ENCODE assay signal across 8 cellular contexts in genomic region chr3:58161435-58162398, GRCh38. TPM values are rescaled to one million over a fixed set of nuclear protein-coding genes. Genes with fewer than 3 reads are reported as not detected.
A peak's percentile ranks its signal among the peaks of the same experiment; 100 is the strongest.
DNase-seq lines count a peak whose midpoint lies in the region; ATAC-seq, FAIRE-seq and TF ChIP-seq lines count a peak whose summit lies in the region.

No MANE protein-coding gene starts in this region.

- CTCF ChIA-PET in activated CD4-positive, alpha-beta T cell treated with anti-CD3 and anti-CD28 coated beads for 36 hours (lab: Charles Lee), result interaction anchor here (0.8 to 1.4 kb wide), 4 partner anchors 11 to 153 kb away, joined by 3 to 4 read pairs (median 4); partner anchors contain the start of gene FLNB

- H3K27ac Mint-ChIP-seq in activated CD4-positive, alpha-beta T cell treated with anti-CD3 and anti-CD28 coated beads for 36 hours, result no peak overlapping the region

- no peak overlapping the region for H3K4me3 ChIP-seq in DND-41 (ENCODE audit: low read depth in 1 of 2, low read length in 2 of 2)
- H3K4me3 ChIP-seq in esophagus muscularis mucosa, result no peak overlapping the region
- H3K4me3 ChIP-seq in pancreas, result no peak overlapping the region

- H3K4me3 Mint-ChIP-seq in activated CD4-positive, alpha-beta T cell treated with anti-CD3 and anti-CD28 coated beads for 36 hours, result no peak overlapping the region

- H3K27me3 Mint-ChIP-seq in activated CD4-positive, alpha-beta T cell treated with anti-CD3 and anti-CD28 coated beads for 36 hours, result no peaks in the 10 kb centered on the region

- FAIRE-seq in RCC 7860 (lab: Jason Lieb, UNC) (peak; percentile 93), pancreas (lab: Jason Lieb, UNC) (no peak)

- peaks cover 9% of the 10 kb centered on the region for H3K36me3 Mint-ChIP-seq in activated CD4-positive, alpha-beta T cell treated with anti-CD3 and anti-CD28 coated beads for 36 hours (ENCODE audit: low read depth)

- no peak overlapping the region for H2AFZ ChIP-seq in DND-41 (ENCODE audit: low read depth, low read length)

- TF ChIP-seq EP300 in esophagus muscularis mucosa (IDR thresholded peaks at IDR 0.05), result no peak

- 71% methylated on average over 11 of the region's 11 CpGs for WGBS in esophagus muscularis mucosa
- WGBS in pancreas, 2 donors, result 84 to 87% methylated on average over 11 of the region's 11 CpGs

- H3K27ac ChIP-seq in DND-41 (ENCODE audit: low read length) (peak overlapping the region; percentile 27; the same call in 1 of the 2 replicates), esophagus muscularis mucosa (replicated peaks in 1 of 4) (peak overlapping the region; percentile 69 to 82 (median 80)), pancreas (peak overlapping the region in 2 of 4 donors; percentile 31 to 93)

- peaks cover 87% of the 10 kb centered on the region for H3K36me3 ChIP-seq in DND-41 (ENCODE audit: insufficient read depth, low read length)
- H3K36me3 ChIP-seq in esophagus muscularis mucosa, result peaks cover 0 to 76% (median 46%) of the 10 kb centered on the region in 4 donors
- peaks cover 0 to 21% (median 0%) of the 10 kb centered on the region in 3 donors for H3K36me3 ChIP-seq in pancreas

- no peaks in the 10 kb centered on the region for H3K4me1 ChIP-seq in DND-41 (ENCODE audit: insufficient read depth, low read length)
- peaks cover 35 to 88% (median 61%) of the 10 kb centered on the region in 4 donors for H3K4me1 ChIP-seq in esophagus muscularis mucosa
- peaks cover 33 to 47% (median 38%) of the 10 kb centered on the region in 3 donors for H3K4me1 ChIP-seq in pancreas

- DNase-seq in DND-41, result no peak
- DNase-seq in RCC 7860 (ENCODE audit: low spot score), result peak; percentile 94
- peak; percentile 96 for DNase-seq in esophagus muscularis mucosa (ENCODE audit: extremely low spot score)
- peak in 5 of 6 donors; percentile 58 to 86 (median 76) for DNase-seq in pancreas
- DNase-seq in stimulated activated CD4-positive, alpha-beta T cell treated with anti-CD3 and anti-CD28 coated beads, Interleukin-15, amount 100 ng/mL, for 24 hours, result no peak
- DNase-seq in activated CD4-positive, alpha-beta T cell treated with anti-CD3 and anti-CD28 coated beads for 36 hours, result no peak

- no peak for TF ChIP-seq POLR2A in esophagus muscularis mucosa (IDR thresholded peaks at IDR 0.05; ENCODE audit: low read depth)

- H4K20me1 ChIP-seq in DND-41 (ENCODE audit: insufficient read depth, low read length), result no peaks in the 10 kb centered on the region

- no peaks in the 10 kb centered on the region for H3K9me3 Mint-ChIP-seq in activated CD4-positive, alpha-beta T cell treated with anti-CD3 and anti-CD28 coated beads for 36 hours (ENCODE audit: low read depth)

- no peak for TF ChIP-seq CTCF in DND-41 (IDR thresholded peaks at IDR 0.05; ENCODE audit: borderline replicate concordance, extremely low read depth, low read length, poor library complexity, severe bottlenecking)
- TF ChIP-seq CTCF in esophagus muscularis mucosa (IDR thresholded peaks at IDR 0.05), result no peak
- TF ChIP-seq CTCF in pancreas (IDR thresholded peaks at IDR 0.05), result no peak

- H3K9ac ChIP-seq in DND-41 (ENCODE audit: low read depth, low read length), result no peak overlapping the region

- POLR2A ChIA-PET in activated CD4-positive, alpha-beta T cell treated with anti-CD3 and anti-CD28 coated beads for 36 hours (lab: Charles Lee), result interaction anchor here (0.6 kb wide), 1 partner anchor 11 kb away, joined by 3 read pairs; no protein-coding TSS in a partner anchor

- H3K9me3 ChIP-seq in DND-41 (ENCODE audit: insufficient read depth, low read length, severe bottlenecking), result no peaks in the 10 kb centered on the region
- H3K9me3 ChIP-seq in esophagus muscularis mucosa, result no peaks in the 10 kb centered on the region
- H3K9me3 ChIP-seq in pancreas, result no peaks in the 10 kb centered on the region

- H3K79me2 ChIP-seq in DND-41 (ENCODE audit: insufficient read depth, low read length), result no peaks in the 10 kb centered on the region

- no peak overlapping the region for H3K4me2 ChIP-seq in DND-41 (ENCODE audit: insufficient read depth, low read length)

- no peaks in the 10 kb centered on the region for H3K4me1 Mint-ChIP-seq in activated CD4-positive, alpha-beta T cell treated with anti-CD3 and anti-CD28 coated beads for 36 hours

- H3K27me3 ChIP-seq in DND-41 (ENCODE audit: insufficient read depth, low read length, poor library complexity), result no peaks in the 10 kb centered on the region
- H3K27me3 ChIP-seq in esophagus muscularis mucosa, result no peaks in the 10 kb centered on the region
- no peaks in the 10 kb centered on the region for H3K27me3 ChIP-seq in pancreas

- ATAC-seq in DND-41 (ENCODE audit: insufficient read depth, low read depth) (no peak), pancreas (no peak), HG03469 (IDR thresholded peaks at IDR 0.05; ENCODE audit: unreplicated experiment) (no peak), GM21529 (IDR thresholded peaks at IDR 0.05; ENCODE audit: unreplicated experiment) (no peak)
- ATAC-seq in activated CD4-positive, alpha-beta T cell treated with anti-CD3 and anti-CD28 coated beads for 36 hours, result no peak

- intact Hi-C loops in esophagus muscularis mucosa (cut with DNase I) (loop anchor here (5.0 kb wide), 1 partner anchor 149 kb away; no protein-coding TSS in a partner anchor), pancreas (cut with DNase I) (loop anchor here in 1 of 3 donors (10.0 kb wide), 1 partner anchor 147 kb away; no protein-coding TSS in a partner anchor)
- intact Hi-C loops in activated CD4-positive, alpha-beta T cell treated with anti-CD3 and anti-CD28 coated beads for 36 hours (cut with DNase I, micrococcal nuclease), result no loop called here

RNA-seq across cellular contexts. Expression of gene DNASE1L3, which starts 49.1 kb away (rescaled TPM):
- total RNA-seq in esophagus muscularis mucosa (1 to 10 TPM in 2 of 4 donors, under 1 TPM in 1, not detected in 1; 0.80 to 2.9 (median 2.2) TPM), pancreas (under 1 TPM in 4 of 6 donors, not detected in 2; 0.20 to 0.37 (median 0.28) TPM)
- under 1 TPM; 0.38 to 0.49 TPM for polyA plus RNA-seq in pancreas
- total RNA-seq in activated CD4-positive, alpha-beta T cell treated with anti-CD3 and anti-CD28 coated beads for 36 hours, result not detected

Comparison
In these comparisons a context has a peak if more than half of its experiments do, and no peak if none do; other contexts are left out.
1. DNase-seq: peak in RCC 7860 (single experiment), esophagus muscularis mucosa (single experiment) and pancreas (5 of 6); none in DND-41 (single experiment), stimulated activated CD4-positive, alpha-beta T cell treated with anti-CD3 and anti-CD28 coated beads, Interleukin-15, amount 100 ng/mL, for 24 hours (single experiment) and activated CD4-positive, alpha-beta T cell treated with anti-CD3 and anti-CD28 coated beads for 36 hours (single experiment).